In genomic region chr14:31567651-31568050, GRCh38 we compare ENCODE assay signal across 30 cellular contexts. TPM values are rescaled to one million over a fixed set of nuclear protein-coding genes. Genes with fewer than 3 reads are reported as not detected.
A peak's percentile ranks its signal among the peaks of the same experiment; 100 is the strongest.
DNase-seq lines count a peak whose midpoint lies in the region; ATAC-seq, FAIRE-seq and TF ChIP-seq lines count a peak whose summit lies in the region.
"Had no signal": no experiment of that assay in that cellular context is flagged by ENCODE, and none has a peak within 500 bp of the region (broad histone marks: within the 10 kb centered on the region; RNA-seq: fewer than 3 reads in every experiment).

No MANE protein-coding gene starts in this region.

- no peak overlapping the region for H3K9ac ChIP-seq in HepG2 (ENCODE audit: insufficient read depth, low read depth, low read length)

- in situ Hi-C loops in HepG2 (cut with HindIII; ENCODE audit: extremely low pct_ligation_motif_present, low pct_unique_long_range_greater_than_20kb) = no loop called here

- H3K4me3 ChIP-seq in HepG2 (replicated peaks in 1 of 3; ENCODE audit: insufficient read depth in 1 of 3, low read depth in 2 of 3, low read length in 3 of 3) = no peak overlapping the region
- H3K4me3 ChIP-seq in right lobe of liver = no peak overlapping the region
- no peak overlapping the region for H3K4me3 ChIP-seq in epithelial cell of esophagus (ENCODE audit: low read length)
- H3K4me3 ChIP-seq in osteoblast (ENCODE audit: insufficient read depth, low read length) = no peak overlapping the region
- H3K4me3 ChIP-seq: thyroid gland had no signal

- BruUV-seq in HepG2 (replicated peaks; lab: Mats Ljungman, UMichigan) = no TSS peak

- DNase-seq in HepG2 (ENCODE audit: low spot score) (no peak), right lobe of liver (no peak), epithelial cell of esophagus (ENCODE audit: low read depth) (peak; percentile 37), osteoblast (ENCODE audit: insufficient read length, low spot score, missing footprints) (no peak), mucosa of gallbladder (ENCODE audit: low spot score) (no peak), foreskin melanocyte (no peak), NCI-H2227 treated with DMSO at 0.1 percent for 48 hours (lab: John Stamatoyannopoulos, UW) (no peak)
- DNase-seq: ACHN; activated CD4-positive, alpha-beta T cell treated with anti-CD3 and anti-CD28 coated beads, Interleukin-2, amount 50 U/mL, for 4 hours; aorta; BE2C; caudate nucleus; DMS79; GF-D8; glutamatergic neuron; KG1; kidney glomerular epithelial cell; MM.1S; NCI-H2029; NCI-H69; SHP77 treated with DMSO at 0.1 percent for 48 hours; stimulated activated naive CD8-positive, alpha-beta T cell treated with anti-CD3 and anti-CD28 coated beads, Interleukin-15, amount 100 ng/mL, for 72 hours; SW 1271; T1000; thyroid gland had no signal

- H3K4me1 ChIP-seq in HepG2 (ENCODE audit: insufficient read depth, low read length) = peaks cover 16% of the 10 kb centered on the region
- no peaks in the 10 kb centered on the region for H3K4me1 ChIP-seq in right lobe of liver
- peaks cover 10% of the 10 kb centered on the region for H3K4me1 ChIP-seq in osteoblast (ENCODE audit: insufficient read depth, low read length)
- H3K4me1 ChIP-seq: BE2C, thyroid gland had no signal

- no peak for TF ChIP-seq CTCF in HepG2 (CRISPR knock-in tag; IDR thresholded peaks at IDR 0.05)
- no peak for TF ChIP-seq CTCF in right lobe of liver (IDR thresholded peaks at IDR 0.05)
- TF ChIP-seq CTCF in epithelial cell of esophagus (IDR thresholded peaks at IDR 0.05; ENCODE audit: insufficient read depth, low read depth, low read length, missing control alignments) = no peak
- no peak for TF ChIP-seq CTCF in osteoblast (IDR thresholded peaks at IDR 0.05; ENCODE audit: extremely low read depth, low read depth, low read length)

- FAIRE-seq in HepG2 (lab: Jason Lieb, UNC) = peak; percentile 36

- TF ChIP-seq RAD21 in HepG2 (CRISPR knock-in tag; IDR thresholded peaks at IDR 0.05) = no peak

- no peaks in the 10 kb centered on the region for H4K20me1 ChIP-seq in HepG2 (ENCODE audit: insufficient read depth, low read length)
- no peaks in the 10 kb centered on the region for H4K20me1 ChIP-seq in osteoblast (ENCODE audit: insufficient read depth, low read length)

- TF ChIP-seq POLR2A in HepG2 (IDR thresholded peaks at IDR 0.05; ENCODE audit: insufficient read depth in 1 of 2, low read depth in 2 of 2, low read length in 2 of 2) (no peak), right lobe of liver (IDR thresholded peaks at IDR 0.05) (no peak)

- POLR2A ChIA-PET in HepG2 (lab: Yijun Ruan, JAX) = no interaction called here

- no peaks in the 10 kb centered on the region for H3K9me3 ChIP-seq in HepG2 (ENCODE audit: low read length)
- no peaks in the 10 kb centered on the region for H3K9me3 ChIP-seq in right lobe of liver
- H3K9me3 ChIP-seq in osteoblast (ENCODE audit: low read depth, low read length) = no peaks in the 10 kb centered on the region
- H3K9me3 ChIP-seq: BE2C, neutrophil, thyroid gland had no signal

- CTCF ChIA-PET in HepG2 (lab: Yijun Ruan, JAX; ENCODE audit: low intra/inter-chr PET ratio, low total read pairs) = no interaction called here

- TF ChIP-seq EP300 in HepG2 (IDR thresholded peaks at IDR 0.05; ENCODE audit: low read depth in 2 of 2, low read length in 2 of 2) = no peak
- no peak for TF ChIP-seq EP300 in HepG2 (CRISPR knock-in tag; IDR thresholded peaks at IDR 0.05; ENCODE audit: borderline replicate concordance)

- H3K27ac ChIP-seq in HepG2 (ENCODE audit: extremely low read length, insufficient read depth, low read length) = no peak overlapping the region
- H3K27ac ChIP-seq in right lobe of liver = no peak overlapping the region
- peak overlapping the region; percentile 32 for H3K27ac ChIP-seq in osteoblast (ENCODE audit: low read depth, low read length)
- H3K27ac ChIP-seq: neutrophil, thyroid gland had no signal

- H3K27me3 ChIP-seq in HepG2 (ENCODE audit: control insufficient read depth in 1 of 2, insufficient read depth in 2 of 2, low read length in 2 of 2) (no peaks in the 10 kb centered on the region), right lobe of liver (no peaks in the 10 kb centered on the region), osteoblast (ENCODE audit: insufficient read depth, low read length) (no peaks in the 10 kb centered on the region)
- H3K27me3 ChIP-seq: BE2C, neutrophil, thyroid gland had no signal

- intact Hi-C loops in HepG2 (cut with micrococcal nuclease; ENCODE audit: unreplicated experiment) = no loop called here
- intact Hi-C loops in right lobe of liver (cut with DNase I) = no loop called here

- ATAC-seq in HepG2 (no peak), right lobe of liver (no peak), GM18520 (IDR thresholded peaks at IDR 0.05; ENCODE audit: unreplicated experiment) (no peak)
- ATAC-seq: activated naive CD4-positive, alpha-beta T cell treated with anti-CD3 and anti-CD28 coated beads, Interleukin-2, amount 50 U/mL, for 72 hours; Panc1; stimulated activated naive CD8-positive, alpha-beta T cell treated with anti-CD3 and anti-CD28 coated beads, Interleukin-15, amount 100 ng/mL, for 72 hours; WTC11 had no signal

- H2AFZ ChIP-seq in HepG2 (ENCODE audit: low read length) = no peak overlapping the region
- no peak overlapping the region for H2AFZ ChIP-seq in osteoblast (ENCODE audit: low read length)

- H3K4me2 ChIP-seq in HepG2 (ENCODE audit: low read depth, low read length) = no peak overlapping the region
- H3K4me2 ChIP-seq in osteoblast (ENCODE audit: insufficient read depth, low read length) = peak overlapping the region; percentile 17

- peaks cover 13 to 20% of the 10 kb centered on the region in 2 experiments; a peak in 4 of 5 replicates for H3K36me3 ChIP-seq in HepG2 (replicated peaks in 1 of 2; ENCODE audit: control insufficient read depth in 1 of 2, insufficient read depth in 2 of 2, low read length in 2 of 2)
- H3K36me3 ChIP-seq in right lobe of liver = no peaks in the 10 kb centered on the region
- H3K36me3 ChIP-seq in osteoblast (ENCODE audit: insufficient read depth, low read length) = no peaks in the 10 kb centered on the region
- H3K36me3 ChIP-seq: BE2C, neutrophil, thyroid gland had no signal

- peaks cover 6% of the 10 kb centered on the region for H3K79me2 ChIP-seq in HepG2 (ENCODE audit: insufficient read depth, low read length)
- no peaks in the 10 kb centered on the region for H3K79me2 ChIP-seq in osteoblast (ENCODE audit: insufficient read depth, low read length)

- WGBS in HepG2 (ENCODE audit: low lambda C conversion rate) = 95% methylated on average over 2 of the region's 2 CpGs
- whole genome bisulfite sequencing in right lobe of liver (ENCODE audit: insufficient coverage, low coverage, low lambda C conversion rate, missing lambda C conversion rate) = 88% methylated on average over 2 of the region's 2 CpGs

TF ChIP-seq in HepG2, 621 proteins besides CTCF, POLR2A, EP300 and RAD21:
- TF ChIP-seq BCL3 (CRISPR knock-in tag; IDR thresholded peaks at IDR 0.05) (no peak), GPBP1L1 (CRISPR knock-in tag; IDR thresholded peaks at IDR 0.05) (no peak), MLLT10 (CRISPR knock-in tag; IDR thresholded peaks at IDR 0.05) (no peak), TP53 (CRISPR knock-in tag; conservative IDR thresholded peaks at IDR 0.05) (no peak)

RNA-seq across cellular contexts. Expression of gene NUBPL, which starts 6.4 kb away (rescaled TPM):
- total RNA-seq in HepG2 (2016; rRNA removed; fragmentation: Illumina TruSeq; extraction: Trizol) = 44.1 and 67.1 TPM in 2 replicates
- 2.8 and 3.6 TPM in 2 replicates for total RNA-seq in HepG2 (2016; cell fraction: cytosol; rRNA removed; fragmentation: Illumina TruSeq; extraction: Trizol; ENCODE audit: low read depth)
- 46.0 and 66.8 TPM in 2 replicates for total RNA-seq in HepG2 (2016; cell fraction: insoluble cytoplasmic fraction; rRNA removed; fragmentation: Illumina TruSeq; extraction: Trizol)
- total RNA-seq in HepG2 (2016; cell fraction: membrane; rRNA removed; fragmentation: Illumina TruSeq; extraction: Trizol) = 11.2 and 11.4 TPM in 2 replicates
- total RNA-seq in HepG2 (2016; cell fraction: nucleus; rRNA removed; fragmentation: Illumina TruSeq; extraction: Trizol) = 89.2 and 90.0 TPM in 2 replicates
- 15.8 and 21.3 TPM in 2 replicates for polyA plus RNA-seq in HepG2 (2011; rRNA removed)
- 8.7 and 14.2 TPM in 2 replicates for polyA plus RNA-seq in HepG2 (2011; cell fraction: cytosol; rRNA removed)
- polyA plus RNA-seq in HepG2 (2011; cell fraction: nucleus; rRNA removed) = 7.1 and 8.2 TPM in 2 replicates
- polyA plus RNA-seq in HepG2 (2012) = 16.0 and 24.2 TPM in 2 replicates
- 2.0 and 2.5 TPM in 2 replicates for polyA plus RNA-seq in HepG2 (2016; cell fraction: cytosol; fragmentation: Illumina TruSeq; extraction: Trizol; ENCODE audit: low read depth)
- 46.1 and 49.1 TPM in 2 replicates for polyA plus RNA-seq in HepG2 (2016; cell fraction: insoluble cytoplasmic fraction; fragmentation: Illumina TruSeq; extraction: Trizol; ENCODE audit: low read depth)
- polyA plus RNA-seq in HepG2 (2016; cell fraction: membrane; fragmentation: Illumina TruSeq; extraction: Trizol; ENCODE audit: low read depth) = 7.5 and 7.8 TPM in 2 replicates
- 24.3 and 24.6 TPM in 2 replicates for polyA plus RNA-seq in HepG2 (2016; cell fraction: nucleus; fragmentation: Illumina TruSeq; extraction: Trizol; ENCODE audit: insufficient read depth, low read depth)
- 3.7 and 19.6 TPM in 2 replicates for polyA minus RNA-seq in HepG2 (2011; rRNA and poly(A)+ RNA removed; ENCODE audit: low replicate concordance)
- polyA minus RNA-seq in HepG2 (2011; cell fraction: cytosol; rRNA and poly(A)+ RNA removed) = 16.4 and 17.6 TPM in 2 replicates
- 89.0 and 103 TPM in 2 replicates for polyA minus RNA-seq in HepG2 (2011; cell fraction: nucleus; rRNA and poly(A)+ RNA removed)
- total RNA-seq in right lobe of liver = 1 to 10 TPM; 6.3 to 9.5 (median 7.2) TPM
- 11.6 and 14.1 TPM in 2 replicates for total RNA-seq in osteoblast
- total RNA-seq in mucosa of gallbladder = 11.4 TPM
